ENCODE assay signal across 1 cellular context in genomic region chr17:38467491-38467890, GRCh38.
TF ChIP-seq lines count a peak whose summit lies in the region.

No MANE protein-coding gene starts in this region.

TF ChIP-seq in HepG2, 621 proteins besides CTCF, POLR2A, EP300 and RAD21 (continued from another document):
- TF ChIP-seq JUNB (CRISPR knock-in tag; IDR thresholded peaks at IDR 0.05; ENCODE audit: borderline replicate concordance) (no peak), ZNF564 (CRISPR knock-in tag; IDR thresholded peaks at IDR 0.05) (no peak), SNAPC2 (CRISPR knock-in tag; IDR thresholded peaks at IDR 0.05) (no peak), ZNF33B (CRISPR knock-in tag; IDR thresholded peaks at IDR 0.05) (no peak), RCOR2 (CRISPR knock-in tag; IDR thresholded peaks at IDR 0.05) (no peak), PHB2 (IDR thresholded peaks at IDR 0.05; ENCODE audit: partially characterized antibody) (peak; percentile 94), ZHX1 (CRISPR knock-in tag; IDR thresholded peaks at IDR 0.05; ENCODE audit: low read depth) (no peak), FUBP1 (CRISPR knock-in tag; IDR thresholded peaks at IDR 0.05; ENCODE audit: borderline replicate concordance) (no peak), HIVEP1 (CRISPR knock-in tag; IDR thresholded peaks at IDR 0.05) (no peak), FOXC1 (CRISPR knock-in tag; IDR thresholded peaks at IDR 0.05; ENCODE audit: borderline replicate concordance) (no peak), ZNF484 (CRISPR knock-in tag; IDR thresholded peaks at IDR 0.05; ENCODE audit: borderline replicate concordance, low read depth) (no peak), IRF2 (CRISPR knock-in tag; IDR thresholded peaks at IDR 0.05) (no peak), ASH2L (IDR thresholded peaks at IDR 0.05; ENCODE audit: insufficient read length, low read depth, low read length) (no peak), FOXK2 (IDR thresholded peaks at IDR 0.05) (peak; percentile 39; the same call in 1 of the 2 replicates), JUN (CRISPR knock-in tag; IDR thresholded peaks at IDR 0.05) (no peak), NBN (conservative IDR thresholded peaks at IDR 0.05) (0 out of 2 replicates have a peak, but pooled peaks have one; percentile 39), ETS1 (CRISPR knock-in tag; IDR thresholded peaks at IDR 0.05) (no peak), DBP (CRISPR knock-in tag; IDR thresholded peaks at IDR 0.05; ENCODE audit: not compliant biosample characterization) (no peak), ZNF34 (CRISPR knock-in tag; IDR thresholded peaks at IDR 0.05; ENCODE audit: borderline replicate concordance) (no peak), ZNF282 (IDR thresholded peaks at IDR 0.05; ENCODE audit: partially characterized antibody) (no peak), ZBTB8A (CRISPR knock-in tag; IDR thresholded peaks at IDR 0.05; ENCODE audit: borderline replicate concordance, low read depth) (no peak), ZFP36 (IDR thresholded peaks at IDR 0.05; ENCODE audit: borderline replicate concordance, low read depth, low read length, partially characterized antibody) (no peak), SUZ12 (IDR thresholded peaks at IDR 0.05; ENCODE audit: low read depth, low read length) (no peak), ZNF280B (CRISPR knock-in tag; IDR thresholded peaks at IDR 0.05; ENCODE audit: borderline replicate concordance) (no peak), GATAD1 (CRISPR knock-in tag; IDR thresholded peaks at IDR 0.05) (no peak), ZNF543 (CRISPR knock-in tag; IDR thresholded peaks at IDR 0.05) (no peak), PPARG (CRISPR knock-in tag; conservative IDR thresholded peaks at IDR 0.05) (no peak), YEATS4 (CRISPR knock-in tag; IDR thresholded peaks at IDR 0.05; ENCODE audit: borderline replicate concordance) (no peak), HOMEZ (CRISPR knock-in tag; IDR thresholded peaks at IDR 0.05; ENCODE audit: low read depth) (no peak), HNRNPK (IDR thresholded peaks at IDR 0.05; ENCODE audit: low read depth, low read length, poor library complexity, severe bottlenecking) (no peak), MTERF4 (CRISPR knock-in tag; IDR thresholded peaks at IDR 0.05) (no peak), IKZF1 (IDR thresholded peaks at IDR 0.05) (0 out of 2 replicates have a peak, but pooled peaks have one; percentile 50), MNT (IDR thresholded peaks at IDR 0.05) (0 out of 2 replicates have a peak, but pooled peaks have one; percentile 6), SP140L (CRISPR knock-in tag; IDR thresholded peaks at IDR 0.05; ENCODE audit: borderline replicate concordance) (no peak), DPF2 (CRISPR knock-in tag; IDR thresholded peaks at IDR 0.05; ENCODE audit: borderline replicate concordance, low read depth) (no peak), ZNF142 (CRISPR knock-in tag; IDR thresholded peaks at IDR 0.05) (no peak), SOX6 (IDR thresholded peaks at IDR 0.05) (peak; percentile 73; the same call in 1 of the 2 replicates), SOX6 (CRISPR knock-in tag; IDR thresholded peaks at IDR 0.05) (no peak), ZBTB14 (CRISPR knock-in tag; IDR thresholded peaks at IDR 0.05) (no peak)
